26 cellular contexts compared by ENCODE assay signal in the genomic region with DNA sequence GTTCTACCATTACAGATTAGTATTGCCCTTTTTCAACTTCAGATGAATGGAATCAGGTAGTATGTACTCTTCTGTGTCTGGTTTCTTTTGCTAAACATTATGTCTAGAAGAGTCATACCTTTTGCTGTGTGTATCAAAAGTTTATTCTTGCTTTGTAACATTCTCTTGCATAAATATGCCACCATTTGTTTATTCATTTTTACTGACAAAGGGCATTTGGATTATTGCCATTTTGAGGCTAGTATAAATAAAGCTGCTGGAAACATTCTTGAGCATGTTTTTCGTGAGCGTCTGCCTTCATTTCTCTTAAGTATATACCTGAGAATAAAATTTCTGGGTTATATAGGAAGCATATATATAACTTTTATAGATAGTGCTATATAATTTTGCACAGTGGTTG.
DNase-seq lines count a peak whose midpoint lies in the region; ATAC-seq, FAIRE-seq and TF ChIP-seq lines count a peak whose summit lies in the region.
"Had no signal": no experiment of that assay in that cellular context is flagged by ENCODE, and none has a peak within 500 bp of the region (broad histone marks: within the 10 kb centered on the region; RNA-seq: fewer than 3 reads in every experiment).

No MANE protein-coding gene starts in this region.

- POLR2A ChIA-PET in HepG2 (lab: Yijun Ruan, JAX) = no interaction called here

- no peaks in the 10 kb centered on the region for H3K36me3 ChIP-seq in liver (ENCODE audit: control insufficient read depth in 4 of 4, insufficient read depth in 3 of 4, low read depth in 1 of 4, low read length in 3 of 4)
- no peaks in the 10 kb centered on the region for H3K36me3 ChIP-seq in HepG2 (replicated peaks in 1 of 2; ENCODE audit: control insufficient read depth in 1 of 2, insufficient read depth in 2 of 2, low read length in 2 of 2)
- H3K36me3 ChIP-seq in right lobe of liver = no peaks in the 10 kb centered on the region
- H3K36me3 ChIP-seq: BE2C; BLaER1 treated with 17β-estradiol and CSF1 and Interleukin-3, amounts not matched to agents 10 nM and 100 nM had no signal

- BruUV-seq in HepG2 (replicated peaks; lab: Mats Ljungman, UMichigan) = no TSS peak

- H3K9me3 ChIP-seq in liver (ENCODE audit: control insufficient read depth in 4 of 4, low read length in 3 of 4) (no peaks in the 10 kb centered on the region), HepG2 (ENCODE audit: low read length) (no peaks in the 10 kb centered on the region), right lobe of liver (no peaks in the 10 kb centered on the region)
- H3K9me3 ChIP-seq: A549; BE2C; BLaER1 treated with 17β-estradiol and CSF1 and Interleukin-3, amounts not matched to agents 10 nM and 100 nM had no signal

- H3K27ac ChIP-seq in liver (ENCODE audit: low read depth in 1 of 2, low read length in 2 of 2) = no peak overlapping the region
- H3K27ac ChIP-seq in HepG2 (ENCODE audit: extremely low read length, insufficient read depth, low read length) = no peak overlapping the region
- no peak overlapping the region for H3K27ac ChIP-seq in right lobe of liver
- H3K27ac ChIP-seq: 22Rv1; A549; BLaER1 treated with 17β-estradiol and CSF1 and Interleukin-3, amounts not matched to agents 10 nM and 100 nM had no signal

- no peak overlapping the region for H3K4me3 Mint-ChIP-seq in activated CD4-positive, alpha-beta T cell treated with anti-CD3 and anti-CD28 coated beads, Interleukin-2, amount 10 ng/mL, durations not matched to agents 24 days and 14 days
- H3K4me3 Mint-ChIP-seq: CD14-positive monocyte; CD4-positive, alpha-beta T cell; CD8-positive, alpha-beta memory T cell had no signal

- no peak overlapping the region for H2AFZ ChIP-seq in HepG2 (ENCODE audit: low read length)

- WGBS in liver = 35% methylated on average over 2 of the region's 2 CpGs
- WGBS in HepG2 (ENCODE audit: low lambda C conversion rate) = 0% methylated on average over 2 of the region's 2 CpGs
- 27% methylated on average over 2 of the region's 2 CpGs for WGBS in right lobe of liver (ENCODE audit: insufficient coverage, low coverage, low lambda C conversion rate, missing lambda C conversion rate)

- DNase-seq in HepG2 (ENCODE audit: low spot score) (no peak), choroid plexus epithelial cell (ENCODE audit: low read depth) (peak; percentile 5), right lobe of liver (no peak), pons (ENCODE audit: low spot score) (no peak)
- DNase-seq in activated CD4-positive, alpha-beta T cell treated with anti-CD3 and anti-CD28 coated beads, Interleukin-2, amount 10 ng/mL, durations not matched to agents 24 days and 14 days = no peak
- no peak for DNase-seq in stimulated activated CD4-positive, alpha-beta T cell treated with anti-CD3 and anti-CD28 coated beads, Interleukin-1b, Interleukin-23, amount 100 ng/mL, for 48 hours
- DNase-seq: ACHN; AML-193; BE2C; CD4-positive, alpha-beta T cell; CD8-positive, alpha-beta memory T cell; DMS 273 treated with DMSO at 0.1 percent for 48 hours; DMS79; EL; GDM1; GOT3; H7 had no signal

- TF ChIP-seq EP300 in HepG2 (IDR thresholded peaks at IDR 0.05; ENCODE audit: low read depth in 2 of 2, low read length in 2 of 2) (no peak), HepG2 (CRISPR knock-in tag; IDR thresholded peaks at IDR 0.05; ENCODE audit: borderline replicate concordance) (no peak)

- H3K4me3 ChIP-seq in liver (ENCODE audit: low read depth in 1 of 3, low read length in 3 of 3) = no peak overlapping the region
- H3K4me3 ChIP-seq in HepG2 (replicated peaks in 1 of 3; ENCODE audit: insufficient read depth in 1 of 3, low read depth in 2 of 3, low read length in 3 of 3) = no peak overlapping the region
- H3K4me3 ChIP-seq in choroid plexus epithelial cell (ENCODE audit: low read depth, low read length) = no peak overlapping the region
- H3K4me3 ChIP-seq in right lobe of liver = no peak overlapping the region
- H3K4me3 ChIP-seq: A549; BLaER1 treated with 17β-estradiol and CSF1 and Interleukin-3, amounts not matched to agents 10 nM and 100 nM; GM12878 had no signal

- no peak overlapping the region for H3K4me2 ChIP-seq in HepG2 (ENCODE audit: low read depth, low read length)
- H3K4me2 ChIP-seq: A549; BLaER1 treated with 17β-estradiol and CSF1 and Interleukin-3, amounts not matched to agents 10 nM and 100 nM had no signal

- ATAC-seq in HepG2 = no peak
- peak; percentile 28 to 75 (median 54) for ATAC-seq in right lobe of liver
- ATAC-seq in GM21737 (IDR thresholded peaks at IDR 0.05; ENCODE audit: unreplicated experiment) = no peak
- ATAC-seq: A549, GM12878, HCT116 had no signal

- no peak overlapping the region for H3K9ac ChIP-seq in liver (ENCODE audit: low read depth in 1 of 2, low read length in 2 of 2)
- H3K9ac ChIP-seq in HepG2 (ENCODE audit: insufficient read depth, low read depth, low read length) = no peak overlapping the region
- H3K9ac ChIP-seq: BLaER1 treated with 17β-estradiol and CSF1 and Interleukin-3, amounts not matched to agents 10 nM and 100 nM had no signal

- no peaks in the 10 kb centered on the region for H4K20me1 ChIP-seq in HepG2 (ENCODE audit: insufficient read depth, low read length)
- H4K20me1 ChIP-seq: BLaER1 treated with 17β-estradiol and CSF1 and Interleukin-3, amounts not matched to agents 10 nM and 100 nM had no signal

- no peak for FAIRE-seq in HepG2 (lab: Jason Lieb, UNC)
- FAIRE-seq: A549, D721Med, GM12878 had no signal

- no peaks in the 10 kb centered on the region for H3K36me3 Mint-ChIP-seq in activated CD4-positive, alpha-beta T cell treated with anti-CD3 and anti-CD28 coated beads, Interleukin-2, amount 10 ng/mL, durations not matched to agents 24 days and 14 days (ENCODE audit: low read depth)
- H3K36me3 Mint-ChIP-seq: CD14-positive monocyte; CD8-positive, alpha-beta memory T cell had no signal

- in situ Hi-C loops in HepG2 (cut with HindIII; ENCODE audit: extremely low pct_ligation_motif_present, low pct_unique_long_range_greater_than_20kb) = no loop called here

- no peaks in the 10 kb centered on the region for H3K27me3 ChIP-seq in liver (ENCODE audit: control insufficient read depth in 4 of 4, insufficient read depth in 4 of 4, low read length in 3 of 4)
- H3K27me3 ChIP-seq in HepG2 (ENCODE audit: control insufficient read depth in 1 of 2, insufficient read depth in 2 of 2, low read length in 2 of 2) = no peaks in the 10 kb centered on the region
- no peaks in the 10 kb centered on the region for H3K27me3 ChIP-seq in right lobe of liver
- H3K27me3 ChIP-seq: BE2C; BLaER1 treated with 17β-estradiol and CSF1 and Interleukin-3, amounts not matched to agents 10 nM and 100 nM had no signal

- no peaks in the 10 kb centered on the region for H3K79me2 ChIP-seq in HepG2 (ENCODE audit: insufficient read depth, low read length)

- CTCF ChIA-PET in HepG2 (lab: Yijun Ruan, JAX; ENCODE audit: low intra/inter-chr PET ratio, low total read pairs) = no interaction called here

- no peak overlapping the region for H3K27ac Mint-ChIP-seq in activated CD4-positive, alpha-beta T cell treated with anti-CD3 and anti-CD28 coated beads, Interleukin-2, amount 10 ng/mL, durations not matched to agents 24 days and 14 days
- H3K27ac Mint-ChIP-seq: CD14-positive monocyte; CD4-positive, alpha-beta T cell; CD8-positive, alpha-beta memory T cell had no signal

- TF ChIP-seq RAD21 in liver (IDR thresholded peaks at IDR 0.05) (no peak), HepG2 (CRISPR knock-in tag; IDR thresholded peaks at IDR 0.05) (no peak)

- H3K4me1 Mint-ChIP-seq in activated CD4-positive, alpha-beta T cell treated with anti-CD3 and anti-CD28 coated beads, Interleukin-2, amount 10 ng/mL, durations not matched to agents 24 days and 14 days = no peaks in the 10 kb centered on the region
- H3K4me1 Mint-ChIP-seq: CD14-positive monocyte; CD8-positive, alpha-beta memory T cell had no signal

- TF ChIP-seq POLR2A in HepG2 (IDR thresholded peaks at IDR 0.05; ENCODE audit: insufficient read depth in 1 of 2, low read depth in 2 of 2, low read length in 2 of 2) (no peak), right lobe of liver (IDR thresholded peaks at IDR 0.05) (no peak)

- intact Hi-C loops in HepG2 (cut with micrococcal nuclease; ENCODE audit: unreplicated experiment) = no loop called here
- intact Hi-C loops in right lobe of liver (cut with DNase I) = no loop called here
- intact Hi-C loops in activated CD4-positive, alpha-beta T cell treated with anti-CD3 and anti-CD28 coated beads, Interleukin-2, amount 10 ng/mL, durations not matched to agents 24 days and 14 days (cut with micrococcal nuclease) = no loop called here

- no peaks in the 10 kb centered on the region for H3K9me3 Mint-ChIP-seq in activated CD4-positive, alpha-beta T cell treated with anti-CD3 and anti-CD28 coated beads, Interleukin-2, amount 10 ng/mL, durations not matched to agents 24 days and 14 days
- H3K9me3 Mint-ChIP-seq: CD4-positive, alpha-beta T cell had no signal

- peaks cover 0 to 4% (median under 1%) of the 10 kb centered on the region in 4 donors for H3K4me1 ChIP-seq in liver (ENCODE audit: control insufficient read depth in 4 of 4, insufficient read depth in 4 of 4, low read length in 3 of 4)
- no peaks in the 10 kb centered on the region for H3K4me1 ChIP-seq in HepG2 (ENCODE audit: insufficient read depth, low read length)
- no peaks in the 10 kb centered on the region for H3K4me1 ChIP-seq in right lobe of liver
- H3K4me1 ChIP-seq: A549; BE2C; BLaER1 treated with 17β-estradiol and CSF1 and Interleukin-3, amounts not matched to agents 10 nM and 100 nM had no signal

- TF ChIP-seq CTCF in liver (IDR thresholded peaks at IDR 0.05; ENCODE audit: low read depth, low read length, missing input control) (no peak), HepG2 (CRISPR knock-in tag; IDR thresholded peaks at IDR 0.05) (no peak), choroid plexus epithelial cell (conservative IDR thresholded peaks at IDR 0.05; ENCODE audit: low read depth, low read length) (no peak), right lobe of liver (IDR thresholded peaks at IDR 0.05) (no peak)

- H3K27me3 Mint-ChIP-seq in activated CD4-positive, alpha-beta T cell treated with anti-CD3 and anti-CD28 coated beads, Interleukin-2, amount 10 ng/mL, durations not matched to agents 24 days and 14 days = peaks cover 15% of the 10 kb centered on the region

TF ChIP-seq in liver, 16 proteins besides CTCF, POLR2A, EP300 and RAD21:
- TF ChIP-seq YY1 (IDR thresholded peaks at IDR 0.05) (peak; percentile 68), TAF1 (conservative IDR thresholded peaks at IDR 0.05) (no peak), HNF4A (conservative IDR thresholded peaks at IDR 0.05) (peak; percentile 18 to 61), SP1 (IDR thresholded peaks at IDR 0.05) (no peak)
TF ChIP-seq in liver: peak in this region for 2.

Comparison
In these comparisons a context has a peak if more than half of its experiments do, and no peak if none do; other contexts are left out.
1. ATAC-seq: peak in right lobe of liver (4 of 4); none in HepG2 (single experiment) and GM21737 (single experiment).